Comparison of ENCODE assay signal across 25 cellular contexts in genomic region chr9:93823245-93824072, GRCh38.
"Had no signal": no experiment of that assay in that cellular context is flagged by ENCODE, and none has a peak within 500 bp of the region (broad histone marks: within the 10 kb centered on the region; RNA-seq: fewer than 3 reads in every experiment).

No MANE protein-coding gene starts in this region.

- H3K9me3 Mint-ChIP-seq: activated CD4-positive, alpha-beta T cell treated with anti-CD3 and anti-CD28 coated beads, Interleukin-2, amount 10 ng/mL, durations not matched to agents 7 days and 5 days; activated naive CD4-positive, alpha-beta T cell treated with anti-CD3 and anti-CD28 coated beads, Interleukin-2, amount 50 U/mL, for 24 hours; activated naive CD8-positive, alpha-beta T cell treated with anti-CD3 and anti-CD28 coated beads, Interleukin-2, amount 50 U/mL, for 24 hours; activated T-helper 2 cell treated with anti-CD3 and anti-CD28 coated beads, Interferon-gamma antibody, Interleukin-2, Interleukin-4, amounts not matched to agents 10 μg/mL and 5 μg/mL and 100 μg/mL, durations not matched to agents 14 hours and 24 hours and 36 hours; central memory CD8-positive, alpha-beta T cell had no signal

- H3K4me1 Mint-ChIP-seq: mesothelial cell of epicardium had no signal

- FAIRE-seq: frontal cortex, islet of Langerhans, pancreas had no signal

- H3K4me1 ChIP-seq: pancreas had no signal

- H3K36me3 Mint-ChIP-seq: activated naive CD4-positive, alpha-beta T cell treated with anti-CD3 and anti-CD28 coated beads, Interleukin-2, amount 50 U/mL, for 24 hours; mesothelial cell of epicardium had no signal

- H3K27ac ChIP-seq: esophagus squamous epithelium, pancreas, psoas muscle, suprapubic skin, tibial artery had no signal

- H3K4me2 ChIP-seq: smooth muscle cell had no signal

- H3K9me3 ChIP-seq: esophagus squamous epithelium, pancreas, psoas muscle, suprapubic skin had no signal

- H3K36me3 ChIP-seq: esophagus squamous epithelium, pancreas, suprapubic skin, tibial artery had no signal

- H3K27me3 ChIP-seq: pancreas had no signal

- H3K27ac Mint-ChIP-seq: activated CD4-positive, alpha-beta T cell treated with anti-CD3 and anti-CD28 coated beads, Interleukin-2, amount 10 ng/mL, durations not matched to agents 7 days and 5 days; activated CD8-positive, alpha-beta T cell treated with anti-CD3 and anti-CD28 coated beads for 36 hours; activated naive CD4-positive, alpha-beta T cell treated with anti-CD3 and anti-CD28 coated beads, Interleukin-2, amount 50 U/mL, for 24 hours; activated naive CD8-positive, alpha-beta T cell treated with anti-CD3 and anti-CD28 coated beads, Interleukin-2, amount 50 U/mL, for 24 hours; activated T-helper 2 cell treated with anti-CD3 and anti-CD28 coated beads, Interferon-gamma antibody, Interleukin-2, Interleukin-4, amounts not matched to agents 10 μg/mL and 5 μg/mL and 100 μg/mL, durations not matched to agents 14 hours and 24 hours and 36 hours; dendritic cell treated with granulocyte-macrophage colony-stimulating factor and Interleukin-4, amounts not matched to agents 40 ng/mL and 50 ng/mL, for 4 days; mesothelial cell of epicardium; naive B cell; nephron progenitor cell; T-helper 17 cell; WTC11 had no signal

- H3K4me3 ChIP-seq: esophagus squamous epithelium, pancreas, psoas muscle, smooth muscle cell, suprapubic skin, tibial artery had no signal

- ATAC-seq: activated CD8-positive, alpha-beta T cell treated with anti-CD3 and anti-CD28 coated beads for 36 hours; activated naive CD8-positive, alpha-beta T cell treated with anti-CD3 and anti-CD28 coated beads, Interleukin-2, amount 50 U/mL, for 24 hours; pancreas; psoas muscle; T-helper 17 cell; WTC11 had no signal

- DNase-seq: activated CD4-positive, alpha-beta T cell treated with anti-CD3 and anti-CD28 coated beads for 1 hour; activated CD4-positive, alpha-beta T cell treated with anti-CD3 and anti-CD28 coated beads, Interleukin-2, amount 10 ng/mL, durations not matched to agents 7 days and 5 days; activated CD8-positive, alpha-beta T cell treated with anti-CD3 and anti-CD28 coated beads for 36 hours; activated naive CD8-positive, alpha-beta T cell treated with anti-CD3 and anti-CD28 coated beads, Interleukin-2, amount 50 U/mL, for 24 hours; activated T-cell treated with anti-CD3 and anti-CD28 coated beads, Interleukin-2, amount 50 U/mL, for 48 hours; amygdala; esophagus squamous epithelium; naive B cell; nephron progenitor cell; psoas muscle; stimulated activated CD4-positive, alpha-beta T cell treated with anti-CD3 and anti-CD28 coated beads, Interleukin-1b, Interleukin-23, amount 100 ng/mL, for 48 hours; stimulated activated naive CD4-positive, alpha-beta T cell; T-helper 17 cell; tibial artery had no signal

- H3K4me3 Mint-ChIP-seq: activated CD4-positive, alpha-beta T cell treated with anti-CD3 and anti-CD28 coated beads, Interleukin-2, amount 10 ng/mL, durations not matched to agents 7 days and 5 days; activated CD8-positive, alpha-beta T cell treated with anti-CD3 and anti-CD28 coated beads for 36 hours; activated naive CD4-positive, alpha-beta T cell treated with anti-CD3 and anti-CD28 coated beads, Interleukin-2, amount 50 U/mL, for 24 hours; activated naive CD8-positive, alpha-beta T cell treated with anti-CD3 and anti-CD28 coated beads, Interleukin-2, amount 50 U/mL, for 24 hours; central memory CD8-positive, alpha-beta T cell; dendritic cell treated with granulocyte-macrophage colony-stimulating factor and Interleukin-4, amounts not matched to agents 40 ng/mL and 50 ng/mL, for 4 days; mesothelial cell of epicardium; nephron progenitor cell; T-helper 17 cell; WTC11 had no signal
